In genomic region chr15:31326729-31327673, GRCh38 we compare ENCODE assay signal across 1 cellular context.
TF ChIP-seq lines count a peak whose summit lies in the region.

KLF13 (plus strand) TSS chr15:31326835; CDS start chr15:31327213, 378 bp downstream.

TF ChIP-seq in GM12878, 131 proteins besides CTCF, POLR2A, EP300 and RAD21 (continued from another document and continues in another):
- TF ChIP-seq E2F8 (IDR thresholded peaks at IDR 0.05; ENCODE audit: low read depth, partially characterized antibody) (no peak), NKRF (conservative IDR thresholded peaks at IDR 0.05) (peak; percentile 73; the same call in 1 of the 2 replicates), E4F1 (IDR thresholded peaks at IDR 0.05; ENCODE audit: borderline replicate concordance, partially characterized antibody) (no peak), STAT3 (IDR thresholded peaks at IDR 0.05; ENCODE audit: low read depth, low read length) (no peak), POLR2AphosphoS2 (IDR thresholded peaks at IDR 0.05; ENCODE audit: low read depth, low read length) (peak; percentile 68; the same call in 1 of the 2 replicates), NFIC (IDR thresholded peaks at IDR 0.05; ENCODE audit: low read depth, low read length) (no peak), CREM (IDR thresholded peaks at IDR 0.05; ENCODE audit: low read depth) (no peak; the same call in 1 of the 2 replicates), ATF7 (IDR thresholded peaks at IDR 0.05; ENCODE audit: low read depth) (no peak), PRDM15 (CRISPR knock-in tag; IDR thresholded peaks at IDR 0.05) (no peak), TCF12 (IDR thresholded peaks at IDR 0.05; ENCODE audit: low read depth, low read length) (peak; percentile 79), CEBPB (IDR thresholded peaks at IDR 0.05; ENCODE audit: borderline replicate concordance in 1 of 2, low read depth in 2 of 2, low read length in 2 of 2) (no peak), SIX5 (IDR thresholded peaks at IDR 0.05; ENCODE audit: low read depth, low read length, severe bottlenecking) (no peak), MEF2A (IDR thresholded peaks at IDR 0.05; ENCODE audit: insufficient read depth, low read depth, low read length) (0 out of 2 replicates have a peak, but pooled peaks have one; percentile 28), CBX5 (IDR thresholded peaks at IDR 0.05; ENCODE audit: low read depth) (no peak), RBBP5 (conservative IDR thresholded peaks at IDR 0.05) (no peak), STAT1 (conservative IDR thresholded peaks at IDR 0.05) (no peak), MYB (IDR thresholded peaks at IDR 0.05; ENCODE audit: borderline replicate concordance, low read depth, low read length) (no peak), CBX3 (IDR thresholded peaks at IDR 0.05; ENCODE audit: borderline replicate concordance, low read depth) (no peak), SREBF1 (IDR thresholded peaks at IDR 0.05; ENCODE audit: low read length) (no peak), SREBF2 (IDR thresholded peaks at IDR 0.05; ENCODE audit: low read length) (no peak), RCOR1 (conservative IDR thresholded peaks at IDR 0.05; ENCODE audit: low read depth, low read length) (no peak), GABPA (IDR thresholded peaks at IDR 0.05; ENCODE audit: low read depth) (no peak), ATF3 (IDR thresholded peaks at IDR 0.05; ENCODE audit: borderline replicate concordance, extremely low read depth, low read depth, low read length) (no peak), ZNF274 (IDR thresholded peaks at IDR 0.05; ENCODE audit: insufficient read depth, insufficient read length) (no peak), RFX5 (IDR thresholded peaks at IDR 0.05; ENCODE audit: low read depth, low read length) (no peak), ZNF622 (IDR thresholded peaks at IDR 0.05) (no peak), FOS (IDR thresholded peaks at IDR 0.05; ENCODE audit: borderline replicate concordance, extremely low read depth, insufficient read length) (no peak), WRNIP1 (IDR thresholded peaks at IDR 0.05; ENCODE audit: borderline replicate concordance, low read depth, low read length) (no peak), ELK1 (IDR thresholded peaks at IDR 0.05; ENCODE audit: low read depth, low read length) (no peak), BHLHE40 (IDR thresholded peaks at IDR 0.05; ENCODE audit: borderline replicate concordance in 1 of 2, low read depth in 2 of 2, low read length in 1 of 2) (peak in 1 of 2 experiments; percentile 71; a peak in 2 of 4 replicates), BCL11A (IDR thresholded peaks at IDR 0.05; ENCODE audit: low read depth, low read length) (no peak), LARP7 (IDR thresholded peaks at IDR 0.05) (peak; percentile 76), ZBTB33 (IDR thresholded peaks at IDR 0.05) (no peak), TCF3 (IDR thresholded peaks at IDR 0.05; ENCODE audit: borderline replicate concordance, insufficient read depth, low read depth, low read length) (peak; percentile 91; the same call in 1 of the 2 replicates), NR2C2 (IDR thresholded peaks at IDR 0.05; ENCODE audit: borderline replicate concordance, control insufficient read depth, insufficient read length, low read depth) (no peak), CUX1 (IDR thresholded peaks at IDR 0.05; ENCODE audit: insufficient replicate concordance, low read depth, low read length) (no peak), ZNF24 (IDR thresholded peaks at IDR 0.05) (0 out of 2 replicates have a peak, but pooled peaks have one; percentile 36), POU2F2 (IDR thresholded peaks at IDR 0.05; ENCODE audit: borderline replicate concordance, low read depth, low read length) (no peak), MTA2 (IDR thresholded peaks at IDR 0.05; ENCODE audit: low read depth) (no peak), ZBED1 (IDR thresholded peaks at IDR 0.05; ENCODE audit: borderline replicate concordance) (no peak), DPF2 (IDR thresholded peaks at IDR 0.05) (peak; percentile 53), RUNX3 (IDR thresholded peaks at IDR 0.05; ENCODE audit: low read length) (peak; percentile 54), NRF1 (conservative IDR thresholded peaks at IDR 0.05; ENCODE audit: low read depth, low read length) (no peak), NR2F1 (conservative IDR thresholded peaks at IDR 0.05) (peak; percentile 34; the same call in 1 of the 2 replicates), BRCA1 (IDR thresholded peaks at IDR 0.05; ENCODE audit: low read depth, low read length) (no peak)
